Comparison of ENCODE assay signal across 15 cellular contexts in genomic region chr15:85589873-85590272, GRCh38.
A peak's percentile ranks its signal among the peaks of the same experiment; 100 is the strongest.
DNase-seq lines count a peak whose midpoint lies in the region; ATAC-seq and TF ChIP-seq lines count a peak whose summit lies in the region.
"Had no signal": no experiment of that assay in that cellular context is flagged by ENCODE, and none has a peak within 500 bp of the region (broad histone marks: within the 10 kb centered on the region; RNA-seq: fewer than 3 reads in every experiment).

No MANE protein-coding gene starts in this region.

- H3K4me3 ChIP-seq in MG63 (no peak overlapping the region), fibroblast of mammary gland (ENCODE audit: control insufficient read depth, low read depth, low read length) (no peak overlapping the region), lower leg skin (ENCODE audit: low read depth, poor library complexity, severe bottlenecking) (no peak overlapping the region)

- H3K36me3 ChIP-seq in MG63, result no peaks in the 10 kb centered on the region

- H3K4me1 Mint-ChIP-seq in nephron (peaks cover 50% of the 10 kb centered on the region), natural killer cell (peaks cover 34 to 46% of the 10 kb centered on the region in 2 donors)
- H3K4me1 Mint-ChIP-seq in activated T-cell treated with anti-CD3 and anti-CD28 coated beads, Interleukin-2, amount 50 U/mL, for 72 hours (ENCODE audit: low read depth), result peaks cover 75% of the 10 kb centered on the region

- 48 to 57% methylated on average over 2 of the region's 2 CpGs for WGBS in lower leg skin, 2 donors

- intact Hi-C loops in natural killer cell (cut with micrococcal nuclease), result no loop called here
- intact Hi-C loops in lower leg skin (cut with DNase I; ENCODE audit: low total_unique reads), result no loop called here

- H3K9me3 Mint-ChIP-seq in nephron (no peaks in the 10 kb centered on the region), natural killer cell (no peaks in the 10 kb centered on the region)
- no peaks in the 10 kb centered on the region for H3K9me3 Mint-ChIP-seq in activated T-cell treated with anti-CD3 and anti-CD28 coated beads, Interleukin-2, amount 50 U/mL, for 72 hours

- peak overlapping the region; percentile 74 to 85 (median 81) for H3K27ac Mint-ChIP-seq in nephron
- H3K27ac Mint-ChIP-seq in activated T-cell treated with anti-CD3 and anti-CD28 coated beads, Interleukin-2, amount 50 U/mL, for 72 hours, result no peak overlapping the region
- H3K27ac Mint-ChIP-seq in natural killer cell, result no peak overlapping the region

- peak overlapping the region; percentile 63 for H3K27ac ChIP-seq in 22Rv1

- peak; percentile 12 for DNase-seq in MG63
- peak; percentile 83 for DNase-seq in fibroblast of mammary gland (ENCODE audit: low read depth)
- DNase-seq in activated T-cell treated with anti-CD3 and anti-CD28 coated beads, Interleukin-2, amount 50 U/mL, for 72 hours, result no peak
- no peak for DNase-seq in natural killer cell
- DNase-seq in GM20000 (ENCODE audit: low spot score), result no peak
- no peak for DNase-seq in lower leg skin (ENCODE audit: low spot score in 2 of 2)
- DNase-seq: amniotic stem cell; erythroblast; KBM-7; NCI-H2171 treated with DMSO at 0.1 percent for 48 hours; OCI-M1; stimulated activated CD4-positive, alpha-beta T cell treated with anti-CD3 and anti-CD28 coated beads, Interleukin-12 subunit alpha, Interleukin-12 subunit beta, amount 100 ng/mL, for 4 hours; T-helper 9 cell had no signal

- peak overlapping the region in 1 of 3 experiments; percentile 36 for H3K4me3 Mint-ChIP-seq in nephron
- H3K4me3 Mint-ChIP-seq in activated T-cell treated with anti-CD3 and anti-CD28 coated beads, Interleukin-2, amount 50 U/mL, for 72 hours, result no peak overlapping the region
- H3K4me3 Mint-ChIP-seq in natural killer cell, result no peak overlapping the region

- ATAC-seq in activated T-cell treated with anti-CD3 and anti-CD28 coated beads, Interleukin-2, amount 50 U/mL, for 72 hours (replicated peaks in 1 of 2), result no peak
- no peak for ATAC-seq in natural killer cell

- H3K27me3 ChIP-seq in MG63, result no peaks in the 10 kb centered on the region

- no peak for TF ChIP-seq POLR2A in lower leg skin (IDR thresholded peaks at IDR 0.05)

- H3K9me3 ChIP-seq in MG63, result no peaks in the 10 kb centered on the region

- TF ChIP-seq CTCF in 22Rv1 (IDR thresholded peaks at IDR 0.05) (no peak), fibroblast of mammary gland (conservative IDR thresholded peaks at IDR 0.05; ENCODE audit: control insufficient read depth, insufficient read depth, low read depth, low read length) (no peak), nephron (IDR thresholded peaks at IDR 0.05; ENCODE audit: unreplicated experiment in 3 of 3) (no peak), natural killer cell (IDR thresholded peaks at IDR 0.05) (no peak), GM20000 (IDR thresholded peaks at IDR 0.05; ENCODE audit: extremely low read depth, missing control alignments) (no peak), lower leg skin (IDR thresholded peaks at IDR 0.05) (no peak)

- peaks cover 34% of the 10 kb centered on the region for H3K36me3 Mint-ChIP-seq in nephron (ENCODE audit: low read depth)
- peaks cover 6 to 38% of the 10 kb centered on the region in 2 donors for H3K36me3 Mint-ChIP-seq in activated T-cell treated with anti-CD3 and anti-CD28 coated beads, Interleukin-2, amount 50 U/mL, for 72 hours (ENCODE audit: insufficient read depth in 2 of 2)
- H3K36me3 Mint-ChIP-seq in natural killer cell, result peaks cover 10% of the 10 kb centered on the region

- H3K27me3 Mint-ChIP-seq in nephron (ENCODE audit: low read depth) (no peaks in the 10 kb centered on the region), natural killer cell (ENCODE audit: low read depth in 2 of 2) (no peaks in the 10 kb centered on the region)
- H3K27me3 Mint-ChIP-seq in activated T-cell treated with anti-CD3 and anti-CD28 coated beads, Interleukin-2, amount 50 U/mL, for 72 hours (ENCODE audit: low read depth), result no peaks in the 10 kb centered on the region

Comparison
In these comparisons a context has a peak if more than half of its experiments do, and no peak if none do; other contexts are left out.
1. DNase-seq: peak in MG63 (single experiment) and fibroblast of mammary gland (single experiment); none in activated T-cell treated with anti-CD3 and anti-CD28 coated beads, Interleukin-2, amount 50 U/mL, for 72 hours (0 of 2), natural killer cell (single experiment), GM20000 (single experiment) and lower leg skin (0 of 2).
2. H3K27ac Mint-ChIP-seq: peak in nephron (3 of 3); none in activated T-cell treated with anti-CD3 and anti-CD28 coated beads, Interleukin-2, amount 50 U/mL, for 72 hours (single experiment) and natural killer cell (0 of 2).